Comparison of ENCODE assay signal across 9 cellular contexts in the genomic region with DNA sequence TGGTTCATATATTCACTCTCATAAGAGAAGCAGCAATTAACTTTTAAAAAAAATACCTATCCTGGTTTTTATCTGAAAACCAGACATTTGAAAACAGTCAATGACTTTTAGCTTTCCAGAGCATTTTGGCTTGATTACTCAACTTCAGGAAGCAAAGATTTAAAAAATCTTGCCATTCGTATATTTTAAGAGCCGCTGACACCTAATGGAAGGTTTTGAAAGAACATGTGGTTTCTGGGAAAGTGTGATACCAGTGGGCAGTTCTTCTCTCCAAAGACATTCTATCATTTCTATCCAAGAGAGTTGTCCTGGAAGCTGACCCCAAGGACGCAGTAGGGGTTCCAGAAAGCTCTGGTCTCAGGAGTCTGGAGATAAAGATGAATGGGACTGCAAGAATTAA.
A peak's percentile ranks its signal among the peaks of the same experiment; 100 is the strongest.
DNase-seq lines count a peak whose midpoint lies in the region; ATAC-seq, FAIRE-seq and TF ChIP-seq lines count a peak whose summit lies in the region.
"Had no signal": no experiment of that assay in that cellular context is flagged by ENCODE, and none has a peak within 500 bp of the region (broad histone marks: within the 10 kb centered on the region; RNA-seq: fewer than 3 reads in every experiment).

No MANE protein-coding gene starts in this region.

- H3K27ac ChIP-seq in A549, result peak overlapping the region; percentile 34 to 53; a peak in 5 of 6 replicates
- H3K27ac ChIP-seq in HEK293 (ENCODE audit: extremely low read depth, low read depth, low read length), result peak overlapping the region; percentile 73
- no peak overlapping the region for H3K27ac ChIP-seq in right cardiac atrium (ENCODE audit: low read length)

- FAIRE-seq in A549 (lab: Jason Lieb, UNC), result no peak

- CTCF ChIA-PET in A549 (lab: Yijun Ruan, JAX) (interaction anchor here (0.6 to 3.9 kb wide), 29 partner anchors 9 to 917 kb away, joined by 3 to 30 read pairs (median 4); no protein-coding TSS in a partner anchor), HEK293 (lab: Yijun Ruan, JAX) (interaction anchor here (0.6 to 1.4 kb wide), 7 partner anchors 10 to 1235 kb away, joined by 3 to 5 read pairs (median 3); no protein-coding TSS in a partner anchor)

- WGBS in A549 (ENCODE audit: missing lambda C conversion rate), result 36% methylated on average over 3 of the region's 3 CpGs
- 44% methylated on average over 3 of the region's 3 CpGs for WGBS in right cardiac atrium

- no peak for TF ChIP-seq EP300 in A549 (IDR thresholded peaks at IDR 0.05)

- H3K27me3 ChIP-seq in right cardiac atrium (ENCODE audit: control insufficient read depth, insufficient read depth), result no peaks in the 10 kb centered on the region

- POLR2A ChIA-PET in A549 (lab: Yijun Ruan, JAX), result no interaction called here
- POLR2A ChIA-PET in HEK293 (lab: Yijun Ruan, JAX), result no interaction called here

- H3K4me1 ChIP-seq in A549, result peaks cover 14% of the 10 kb centered on the region; the same call in 2 of the 3 replicates
- peaks cover 31% of the 10 kb centered on the region for H3K4me1 ChIP-seq in HEK293 (ENCODE audit: control insufficient read depth, insufficient read depth, low read length)
- no peaks in the 10 kb centered on the region for H3K4me1 ChIP-seq in right cardiac atrium (ENCODE audit: control insufficient read depth, insufficient read depth, low read length)

- TF ChIP-seq CTCF in A549 (IDR thresholded peaks at IDR 0.05) (peak; percentile 76), HEK293 (tag by site-specific recombination; IDR thresholded peaks at IDR 0.05) (peak; percentile 10; the same call in 1 of the 2 replicates)

- ATAC-seq in A549, result peak; percentile 63 to 82; a peak in 5 of 6 replicates
- peak; percentile 53 for ATAC-seq in SK-N-SH treated with all-trans-retinoic acid at 6 μM for 48 hours
- ATAC-seq in right cardiac atrium, result peak; percentile 29 to 74
- ATAC-seq in GM18873 (IDR thresholded peaks at IDR 0.05; ENCODE audit: low FRiP score, unreplicated experiment), result no peak
- no peak for ATAC-seq in GM21786 (IDR thresholded peaks at IDR 0.05; ENCODE audit: unreplicated experiment)

- TF ChIP-seq POLR2A in A549 (IDR thresholded peaks at IDR 0.05; ENCODE audit: low read length), result no peak

- H3K9me3 ChIP-seq in A549 (no peaks in the 10 kb centered on the region), HEK293 (ENCODE audit: control insufficient read depth, insufficient read depth, low read depth, low read length) (no peaks in the 10 kb centered on the region), right cardiac atrium (ENCODE audit: control insufficient read depth, low read length) (no peaks in the 10 kb centered on the region)

- H3K36me3 ChIP-seq in HEK293 (ENCODE audit: control insufficient read depth in 2 of 2, insufficient read depth in 1 of 2, low read length in 2 of 2), result no peaks in the 10 kb centered on the region

- DNase-seq in A549 (ENCODE audit: low read depth in 1 of 2, low spot score in 1 of 2) (peak; percentile 40 to 64), right cardiac atrium (no peak)
- DNase-seq in activated CD8-positive, alpha-beta memory T cell treated with anti-CD3 and anti-CD28 coated beads, Interleukin-2, amount 50 U/mL, for 4 hours, result no peak
- DNase-seq in effector CD4-positive, alpha-beta T cell, result no peak
- DNase-seq: effector CD8-positive, alpha-beta T cell had no signal

- no peak overlapping the region for H3K4me2 ChIP-seq in A549

- intact Hi-C loops in right cardiac atrium (cut with DNase I), result no loop called here

- H3K4me3 ChIP-seq in A549 (no peak overlapping the region), HEK293 (ENCODE audit: low read depth, low read length) (no peak overlapping the region), right cardiac atrium (ENCODE audit: low read length) (no peak overlapping the region)

- TF ChIP-seq RAD21 in A549 (conservative IDR thresholded peaks at IDR 0.05 in 1 of 2, IDR thresholded peaks at IDR 0.05 in 1 of 2), result peak; percentile 80 to 93

TF ChIP-seq in A549, 52 proteins besides CTCF, POLR2A, EP300 and RAD21 (continues in another document):
- TF ChIP-seq EHMT2 (IDR thresholded peaks at IDR 0.05; ENCODE audit: low read depth), result no peak
- TF ChIP-seq CEBPB (IDR thresholded peaks at IDR 0.05), result peak; percentile 77 to 83; a peak in 3 of 4 replicates
- TF ChIP-seq, protein P1, sequence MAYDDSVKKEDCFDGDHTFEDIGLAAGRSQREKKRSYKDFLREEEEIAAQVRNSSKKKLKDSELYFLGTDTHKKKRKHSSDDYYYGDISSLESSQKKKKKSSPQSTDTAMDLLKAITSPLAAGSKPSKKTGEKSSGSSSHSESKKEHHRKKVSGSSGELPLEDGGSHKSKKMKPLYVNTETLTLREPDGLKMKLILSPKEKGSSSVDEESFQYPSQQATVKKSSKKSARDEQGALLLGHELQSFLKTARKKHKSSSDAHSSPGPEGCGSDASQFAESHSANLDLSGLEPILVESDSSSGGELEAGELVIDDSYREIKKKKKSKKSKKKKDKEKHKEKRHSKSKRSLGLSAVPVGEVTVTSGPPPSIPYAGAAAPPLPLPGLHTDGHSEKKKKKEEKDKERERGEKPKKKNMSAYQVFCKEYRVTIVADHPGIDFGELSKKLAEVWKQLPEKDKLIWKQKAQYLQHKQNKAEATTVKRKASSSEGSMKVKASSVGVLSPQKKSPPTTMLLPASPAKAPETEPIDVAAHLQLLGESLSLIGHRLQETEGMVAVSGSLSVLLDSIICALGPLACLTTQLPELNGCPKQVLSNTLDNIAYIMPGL (CRISPR knock-in tag; IDR thresholded peaks at IDR 0.05; ENCODE audit: borderline replicate concordance), result no peak
- TF ChIP-seq NR3C1 (IDR thresholded peaks at IDR 0.05), result no peak
- TF ChIP-seq MAZ (IDR thresholded peaks at IDR 0.05; ENCODE audit: borderline replicate concordance, low read depth, low read length), result no peak
- TF ChIP-seq JUNB (IDR thresholded peaks at IDR 0.05), result no peak
- no peak for TF ChIP-seq HOXA7 (CRISPR knock-in tag; IDR thresholded peaks at IDR 0.05)
- TF ChIP-seq MYC (IDR thresholded peaks at IDR 0.05; ENCODE audit: borderline replicate concordance, low read length), result 0 out of 2 replicates have a peak, but pooled peaks have one; percentile 13
- no peak for TF ChIP-seq EHF (CRISPR knock-in tag; IDR thresholded peaks at IDR 0.05)

TF ChIP-seq in HEK293, 187 proteins besides CTCF, POLR2A, EP300 and RAD21:
- TF ChIP-seq ZNF16 (tag by site-specific recombination; IDR thresholded peaks at IDR 0.05; ENCODE audit: low read depth) (no peak), ZNF654 (tag by site-specific recombination; IDR thresholded peaks at IDR 0.05; ENCODE audit: low read depth) (peak; percentile 22)

TF ChIP-seq in SK-N-SH treated with all-trans-retinoic acid at 6 μM for 48 hours, 23 proteins besides CTCF, POLR2A, EP300 and RAD21 (continues in another document):
- TF ChIP-seq ZFP3 (CRISPR knock-in tag; IDR thresholded peaks at IDR 0.05) (no peak), BACH2 (CRISPR knock-in tag; IDR thresholded peaks at IDR 0.05; ENCODE audit: borderline replicate concordance) (no peak), OSR1 (CRISPR knock-in tag; IDR thresholded peaks at IDR 0.05) (no peak), TOX (CRISPR knock-in tag; IDR thresholded peaks at IDR 0.05; ENCODE audit: borderline replicate concordance) (no peak), PPARA (CRISPR knock-in tag; IDR thresholded peaks at IDR 0.05; ENCODE audit: borderline replicate concordance) (no peak), TCF4 (CRISPR knock-in tag; IDR thresholded peaks at IDR 0.05; ENCODE audit: borderline replicate concordance) (no peak), SNAI2 (CRISPR knock-in tag; IDR thresholded peaks at IDR 0.05) (no peak), ZC3H10 (CRISPR knock-in tag; IDR thresholded peaks at IDR 0.05) (no peak), GLIS3 (CRISPR knock-in tag; IDR thresholded peaks at IDR 0.05) (no peak), ESRRG (CRISPR knock-in tag; IDR thresholded peaks at IDR 0.05) (no peak), ZNF70 (CRISPR knock-in tag; IDR thresholded peaks at IDR 0.05) (no peak), RARB (CRISPR knock-in tag; IDR thresholded peaks at IDR 0.05) (no peak)
- TF ChIP-seq, protein P2, sequence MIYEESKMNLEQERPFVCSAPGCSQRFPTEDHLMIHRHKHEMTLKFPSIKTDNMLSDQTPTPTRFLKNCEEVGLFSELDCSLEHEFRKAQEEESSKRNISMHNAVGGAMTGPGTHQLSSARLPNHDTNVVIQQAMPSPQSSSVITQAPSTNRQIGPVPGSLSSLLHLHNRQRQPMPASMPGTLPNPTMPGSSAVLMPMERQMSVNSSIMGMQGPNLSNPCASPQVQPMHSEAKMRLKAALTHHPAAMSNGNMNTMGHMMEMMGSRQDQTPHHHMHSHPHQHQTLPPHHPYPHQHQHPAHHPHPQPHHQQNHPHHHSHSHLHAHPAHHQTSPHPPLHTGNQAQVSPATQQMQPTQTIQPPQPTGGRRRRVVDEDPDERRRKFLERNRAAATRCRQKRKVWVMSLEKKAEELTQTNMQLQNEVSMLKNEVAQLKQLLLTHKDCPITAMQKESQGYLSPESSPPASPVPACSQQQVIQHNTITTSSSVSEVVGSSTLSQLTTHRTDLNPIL (CRISPR knock-in tag; IDR thresholded peaks at IDR 0.05; ENCODE audit: low read depth), result no peak
- TF ChIP-seq, protein P3, sequence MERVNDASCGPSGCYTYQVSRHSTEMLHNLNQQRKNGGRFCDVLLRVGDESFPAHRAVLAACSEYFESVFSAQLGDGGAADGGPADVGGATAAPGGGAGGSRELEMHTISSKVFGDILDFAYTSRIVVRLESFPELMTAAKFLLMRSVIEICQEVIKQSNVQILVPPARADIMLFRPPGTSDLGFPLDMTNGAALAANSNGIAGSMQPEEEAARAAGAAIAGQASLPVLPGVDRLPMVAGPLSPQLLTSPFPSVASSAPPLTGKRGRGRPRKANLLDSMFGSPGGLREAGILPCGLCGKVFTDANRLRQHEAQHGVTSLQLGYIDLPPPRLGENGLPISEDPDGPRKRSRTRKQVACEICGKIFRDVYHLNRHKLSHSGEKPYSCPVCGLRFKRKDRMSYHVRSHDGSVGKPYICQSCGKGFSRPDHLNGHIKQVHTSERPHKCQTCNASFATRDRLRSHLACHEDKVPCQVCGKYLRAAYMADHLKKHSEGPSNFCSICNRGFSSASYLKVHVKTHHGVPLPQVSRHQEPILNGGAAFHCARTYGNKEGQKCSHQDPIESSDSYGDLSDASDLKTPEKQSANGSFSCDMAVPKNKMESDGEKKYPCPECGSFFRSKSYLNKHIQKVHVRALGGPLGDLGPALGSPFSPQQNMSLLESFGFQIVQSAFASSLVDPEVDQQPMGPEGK (CRISPR knock-in tag; IDR thresholded peaks at IDR 0.05; ENCODE audit: borderline replicate concordance), result no peak

Comparison
In these comparisons a context has a peak if more than half of its experiments do, and no peak if none do; other contexts are left out.
1. ATAC-seq: peak in A549 (2 of 2), SK-N-SH treated with all-trans-retinoic acid at 6 μM for 48 hours (single experiment) and right cardiac atrium (2 of 2); none in GM18873 (single experiment) and GM21786 (single experiment).
2. DNase-seq: peak in A549 (2 of 2); none in right cardiac atrium (0 of 3), activated CD8-positive, alpha-beta memory T cell treated with anti-CD3 and anti-CD28 coated beads, Interleukin-2, amount 50 U/mL, for 4 hours (single experiment) and effector CD4-positive, alpha-beta T cell (single experiment).